In the genomic region with DNA sequence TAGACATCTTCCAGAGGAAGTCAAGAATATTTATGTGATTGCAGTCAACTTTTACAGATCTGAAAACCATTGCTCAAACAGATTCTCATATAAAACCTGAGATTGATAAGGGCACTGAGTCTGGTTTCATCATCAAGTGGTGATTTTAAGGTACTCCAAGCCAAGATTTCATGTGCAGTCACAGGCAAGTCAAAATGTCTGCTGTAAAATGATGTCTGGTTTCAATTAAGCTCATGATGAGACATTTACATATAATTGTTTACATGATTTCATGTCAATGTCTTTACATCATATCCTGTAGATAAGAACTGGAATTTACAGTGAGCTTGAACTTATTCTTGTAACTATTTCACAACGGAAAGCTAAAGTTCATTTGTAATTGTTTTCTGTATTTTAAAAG, we compare ENCODE assay signal across 24 cellular contexts.
DNase-seq lines count a peak whose midpoint lies in the region; ATAC-seq, FAIRE-seq and TF ChIP-seq lines count a peak whose summit lies in the region.
"Had no signal": no experiment of that assay in that cellular context is flagged by ENCODE, and none has a peak within 500 bp of the region (broad histone marks: within the 10 kb centered on the region; RNA-seq: fewer than 3 reads in every experiment).

No MANE protein-coding gene starts in this region.

- no peak for TF ChIP-seq POLR2A in upper lobe of left lung (IDR thresholded peaks at IDR 0.05)

- no peak for ATAC-seq in upper lobe of left lung (ENCODE audit: low FRiP score in 2 of 2)
- ATAC-seq: activated CD8-positive, alpha-beta memory T cell treated with anti-CD3 and anti-CD28 coated beads, Interleukin-2, amount 10 ng/mL, durations not matched to agents 7 days and 5 days; heart left ventricle; naive thymus-derived CD4-positive, alpha-beta T cell had no signal

- H3K4me3 ChIP-seq in Karpas-422 (ENCODE audit: low read length) (no peak overlapping the region), bronchial epithelial cell (ENCODE audit: low read depth, low read length) (no peak overlapping the region), upper lobe of left lung (no peak overlapping the region)
- H3K4me3 ChIP-seq: BLaER1 treated with 17β-estradiol and CSF1 and Interleukin-3, amounts not matched to agents 10 nM and 100 nM; heart left ventricle; skin epidermis; testis had no signal

- FAIRE-seq in bronchial epithelial cell (lab: Jason Lieb, UNC) = no peak
- FAIRE-seq: colon, GM18507, HTR-8/SVneo had no signal

- H3K27me3 ChIP-seq in Karpas-422 (ENCODE audit: low read length) = no peaks in the 10 kb centered on the region
- no peaks in the 10 kb centered on the region for H3K27me3 ChIP-seq in bronchial epithelial cell (ENCODE audit: control insufficient read depth, insufficient read depth, low read length)
- H3K27me3 ChIP-seq in upper lobe of left lung = no peaks in the 10 kb centered on the region
- H3K27me3 ChIP-seq: BLaER1 treated with 17β-estradiol and CSF1 and Interleukin-3, amounts not matched to agents 10 nM and 100 nM; heart left ventricle; testis had no signal

- no peaks in the 10 kb centered on the region for H3K79me2 ChIP-seq in Karpas-422 (ENCODE audit: low read length)

- DNase-seq in AG20443 (ENCODE audit: low spot score) (peak; percentile 26), Karpas-422 (peak; percentile 42), bronchial epithelial cell (ENCODE audit: low read depth) (peak; percentile 34), iris pigment epithelial cell (ENCODE audit: low read depth) (peak; percentile 95), NCI-H146 treated with DMSO at 0.1 percent for 48 hours (lab: John Stamatoyannopoulos, UW; ENCODE audit: unreplicated experiment) (no peak), COLO668 (lab: John Stamatoyannopoulos, UW; ENCODE audit: unreplicated experiment) (no peak), upper lobe of left lung (no peak), RPMI8226 (no peak)
- DNase-seq: activated CD4-positive, alpha-beta T cell treated with anti-CD3 and anti-CD28 coated beads for 1 hour; activated CD8-positive, alpha-beta memory T cell treated with anti-CD3 and anti-CD28 coated beads, Interleukin-2, amount 10 ng/mL, durations not matched to agents 7 days and 5 days; activated gamma-delta T cell; aorta; H7; heart left ventricle; naive thymus-derived CD4-positive, alpha-beta T cell; NCI-H1694; posterior cingulate gyrus; testis had no signal

- 29 to 64% methylated on average over 1 of the region's 1 CpG for WGBS in upper lobe of left lung, 2 donors

- H3K9me2 ChIP-seq in Karpas-422 (replicated peaks; ENCODE audit: insufficient read depth, low read length) = no peaks in the 10 kb centered on the region; the same call in 1 of the 2 replicates

- TF ChIP-seq CTCF in bronchial epithelial cell (IDR thresholded peaks at IDR 0.05; ENCODE audit: insufficient read depth, low read length, severe bottlenecking) = no peak
- no peak for TF ChIP-seq CTCF in upper lobe of left lung (IDR thresholded peaks at IDR 0.05)

- no peaks in the 10 kb centered on the region for H4K20me1 ChIP-seq in Karpas-422 (ENCODE audit: insufficient read depth, low read depth, low read length)
- H4K20me1 ChIP-seq: BLaER1 treated with 17β-estradiol and CSF1 and Interleukin-3, amounts not matched to agents 10 nM and 100 nM had no signal

- no peak overlapping the region for H3K4me2 ChIP-seq in Karpas-422 (ENCODE audit: low read depth, low read length, poor library complexity, severe bottlenecking)
- H3K4me2 ChIP-seq: BLaER1 treated with 17β-estradiol and CSF1 and Interleukin-3, amounts not matched to agents 10 nM and 100 nM had no signal

- no peaks in the 10 kb centered on the region for H3K36me3 ChIP-seq in Karpas-422 (ENCODE audit: insufficient read depth, low read length)
- H3K36me3 ChIP-seq in bronchial epithelial cell (ENCODE audit: control insufficient read depth, insufficient read depth, low read length) = no peaks in the 10 kb centered on the region
- H3K36me3 ChIP-seq in upper lobe of left lung = no peaks in the 10 kb centered on the region
- H3K36me3 ChIP-seq: BLaER1 treated with 17β-estradiol and CSF1 and Interleukin-3, amounts not matched to agents 10 nM and 100 nM; heart left ventricle had no signal

- H3K27ac ChIP-seq in Karpas-422 (ENCODE audit: low read length) = no peak overlapping the region
- no peak overlapping the region for H3K27ac ChIP-seq in upper lobe of left lung
- H3K27ac ChIP-seq: BLaER1 treated with 17β-estradiol and CSF1 and Interleukin-3, amounts not matched to agents 10 nM and 100 nM; epithelial cell of prostate; heart left ventricle; skin epidermis; testis had no signal

- H2AFZ ChIP-seq in Karpas-422 (ENCODE audit: low read length) = peak overlapping the region; percentile 74; the same call in 1 of the 2 replicates

- H3K4me1 ChIP-seq in Karpas-422 (ENCODE audit: low read length) = peaks cover 3% of the 10 kb centered on the region; the same call in 1 of the 2 replicates
- no peaks in the 10 kb centered on the region for H3K4me1 ChIP-seq in upper lobe of left lung
- H3K4me1 ChIP-seq: BLaER1 treated with 17β-estradiol and CSF1 and Interleukin-3, amounts not matched to agents 10 nM and 100 nM; heart left ventricle; testis had no signal

- H3K9me3 ChIP-seq in Karpas-422 (ENCODE audit: low read length) (no peaks in the 10 kb centered on the region), upper lobe of left lung (no peaks in the 10 kb centered on the region)
- H3K9me3 ChIP-seq: BLaER1 treated with 17β-estradiol and CSF1 and Interleukin-3, amounts not matched to agents 10 nM and 100 nM; heart left ventricle; testis had no signal

- H3K9ac ChIP-seq in Karpas-422 (ENCODE audit: low read length) = no peak overlapping the region
- H3K9ac ChIP-seq: BLaER1 treated with 17β-estradiol and CSF1 and Interleukin-3, amounts not matched to agents 10 nM and 100 nM had no signal

- no peak for TF ChIP-seq EP300 in upper lobe of left lung (IDR thresholded peaks at IDR 0.05)

Comparison
In these comparisons a context has a peak if more than half of its experiments do, and no peak if none do; other contexts are left out.
1. DNase-seq: peak in AG20443 (single experiment), Karpas-422 (single experiment), bronchial epithelial cell (single experiment) and iris pigment epithelial cell (single experiment); none in NCI-H146 treated with DMSO at 0.1 percent for 48 hours (single experiment), COLO668 (single experiment), upper lobe of left lung (0 of 2) and RPMI8226 (single experiment).